In the genomic region with DNA sequence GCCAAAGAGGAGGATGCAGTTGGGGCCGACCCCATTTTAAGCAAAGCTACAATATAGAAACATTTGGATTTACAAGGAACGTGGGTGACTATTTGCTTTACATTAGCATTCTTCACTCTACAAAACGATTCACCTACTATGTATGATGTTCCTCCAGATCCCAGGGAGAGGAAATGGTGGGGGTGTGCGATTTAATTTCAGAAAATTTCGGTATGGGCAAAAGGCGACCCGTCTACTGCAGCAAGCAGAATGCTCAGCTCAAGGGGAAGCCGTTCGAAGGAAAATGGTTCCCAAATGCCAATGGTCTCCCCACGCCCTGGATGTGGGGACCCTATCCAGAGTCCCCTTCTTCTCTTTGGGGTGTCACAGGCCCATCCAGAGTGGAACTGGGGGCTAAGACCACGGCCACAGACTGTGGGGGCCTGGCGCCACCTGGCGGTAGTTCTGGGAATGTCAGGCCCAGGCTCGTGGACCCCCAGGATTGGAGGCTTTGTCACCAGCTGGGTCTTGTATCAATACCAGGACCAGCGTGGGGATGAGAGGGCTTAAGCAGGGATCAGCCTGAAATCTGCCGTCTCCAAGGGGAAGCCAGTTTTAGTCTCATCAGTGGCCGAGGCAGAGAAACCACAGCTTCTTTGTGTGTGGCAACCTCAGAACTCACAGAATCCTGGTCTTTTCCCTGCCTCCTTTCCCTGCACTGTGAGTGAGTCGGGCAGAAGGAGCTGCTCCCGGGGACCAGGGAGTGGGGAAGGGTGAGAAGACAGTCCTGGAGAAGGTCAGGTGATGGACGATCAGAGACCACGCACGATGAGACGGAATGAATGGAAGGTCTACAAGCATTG, we compare ENCODE assay signal across 7 cellular contexts. TPM values are rescaled to one million over a fixed set of nuclear protein-coding genes. Genes with fewer than 3 reads are reported as not detected.
DNase-seq lines count a peak whose midpoint lies in the region; ATAC-seq and TF ChIP-seq lines count a peak whose summit lies in the region.

No MANE protein-coding gene starts in this region.

- H3K9me3 Mint-ChIP-seq in activated naive CD4-positive, alpha-beta T cell treated with anti-CD3 and anti-CD28 coated beads for 36 hours, result no peaks in the 10 kb centered on the region

- H3K9me3 ChIP-seq in Panc1 (ENCODE audit: control insufficient read depth, insufficient read depth, low read depth, low read length) (no peaks in the 10 kb centered on the region), heart right ventricle (no peaks in the 10 kb centered on the region)

- no TSS peak for BruUV-seq in Panc1 (replicated peaks; lab: Mats Ljungman, UMichigan)

- H3K27ac ChIP-seq in Panc1 (ENCODE audit: low read length), result no peak overlapping the region
- H3K27ac ChIP-seq in heart right ventricle, result peak overlapping the region in 2 of 10 donors; percentile 15 to 56

- H3K4me1 ChIP-seq in Panc1 (ENCODE audit: control insufficient read depth, insufficient read depth, low read length) (peaks cover 5% of the 10 kb centered on the region), heart right ventricle (peaks cover 0 to 9% (median 8%) of the 10 kb centered on the region in 9 donors)

- in situ Hi-C loops in GM13977 (cut with MboI; ENCODE audit: low pct_unique_long_range_greater_than_20kb, low sequenced_read_pairs, unreplicated experiment) (no loop called here), Panc1 (cut with HindIII; ENCODE audit: low pct_unique_long_range_greater_than_20kb, low sequenced_read_pairs) (no loop called here)

- H3K4me3 ChIP-seq in Panc1 (ENCODE audit: low read depth in 2 of 2, low read length in 2 of 2), result no peak overlapping the region; a peak in 1 of 4 replicates
- H3K4me3 ChIP-seq in heart right ventricle, result peak overlapping the region in 2 of 10 donors; percentile 11 to 24

- peaks cover 19% of the 10 kb centered on the region for H3K27me3 Mint-ChIP-seq in activated naive CD4-positive, alpha-beta T cell treated with anti-CD3 and anti-CD28 coated beads for 36 hours (ENCODE audit: low read depth)

- H3K27ac Mint-ChIP-seq in activated naive CD4-positive, alpha-beta T cell treated with anti-CD3 and anti-CD28 coated beads for 36 hours, result no peak overlapping the region

- peak overlapping the region; percentile 32 for H3K4me3 Mint-ChIP-seq in activated naive CD4-positive, alpha-beta T cell treated with anti-CD3 and anti-CD28 coated beads for 36 hours

- no peaks in the 10 kb centered on the region for H3K36me3 ChIP-seq in Panc1 (ENCODE audit: control insufficient read depth, insufficient read depth, low read length)
- peaks cover 0 to 16% (median 0%) of the 10 kb centered on the region in 9 donors for H3K36me3 ChIP-seq in heart right ventricle

- CTCF ChIA-PET in Panc1 (lab: Charles Lee), result interaction anchor here (0.5 to 2.7 kb wide), 19 partner anchors 8 to 1858 kb away, joined by 3 to 31 read pairs (median 5); partner anchors contain the start of gene LRRC10B
- CTCF ChIA-PET in activated naive CD4-positive, alpha-beta T cell treated with anti-CD3 and anti-CD28 coated beads for 36 hours (lab: Charles Lee), result interaction anchor here (0.6 to 6.3 kb wide), 44 partner anchors 9 to 1516 kb away, joined by 3 to 152 read pairs (median 5); partner anchors contain the start of gene LRRC10B

- intact Hi-C loops in Panc1 (cut with micrococcal nuclease; ENCODE audit: unreplicated experiment), result loop anchor here (1.0 to 10.0 kb wide), 2 partner anchors 39 to 72 kb away; no protein-coding TSS in a partner anchor
- intact Hi-C loops in activated naive CD4-positive, alpha-beta T cell treated with anti-CD3 and anti-CD28 coated beads for 36 hours (cut with micrococcal nuclease), result loop anchor here (1.0 kb wide), 3 partner anchors 40 to 181 kb away; no protein-coding TSS in a partner anchor
- intact Hi-C loops in heart right ventricle (cut with DNase I), result loop anchor here in 9 of 10 donors (1.0 to 10.0 kb wide), 9 partner anchors 38 to 118 kb away; no protein-coding TSS in a partner anchor

- H3K36me3 Mint-ChIP-seq in activated naive CD4-positive, alpha-beta T cell treated with anti-CD3 and anti-CD28 coated beads for 36 hours (ENCODE audit: low read depth), result no peaks in the 10 kb centered on the region

- 32 to 34% methylated on average over 23 of the region's 23 CpGs for WGBS in heart right ventricle, 2 donors

- TF ChIP-seq CTCF in GM13977 (IDR thresholded peaks at IDR 0.05; ENCODE audit: extremely low read depth, insufficient read depth, missing control alignments) (peak; percentile 94), Panc1 (IDR thresholded peaks at IDR 0.05) (peak; percentile 99), heart right ventricle (IDR thresholded peaks at IDR 0.05) (peak; percentile 93 to 98 (median 96))

- POLR2A ChIA-PET in Panc1 (lab: Charles Lee), result interaction anchor here (0.6 kb wide), 1 partner anchor 85 kb away, joined by 3 read pairs; no protein-coding TSS in a partner anchor

- H3K27me3 ChIP-seq in Panc1 (ENCODE audit: control insufficient read depth, insufficient read depth, low read length) (no peaks in the 10 kb centered on the region), heart right ventricle (peaks cover 0 to 11% (median 7%) of the 10 kb centered on the region in 7 donors)

- H3K4me1 Mint-ChIP-seq in activated naive CD4-positive, alpha-beta T cell treated with anti-CD3 and anti-CD28 coated beads for 36 hours (ENCODE audit: low read depth), result peaks cover 7% of the 10 kb centered on the region

- peak; percentile 91 for DNase-seq in GM13977 (ENCODE audit: low spot score)
- DNase-seq in Panc1 (ENCODE audit: low read depth, low spot score), result peak; percentile 24
- DNase-seq in activated naive CD4-positive, alpha-beta T cell treated with anti-CD3 and anti-CD28 coated beads for 36 hours, result peak; percentile 53
- no peak for DNase-seq in heart right ventricle
- DNase-seq in stimulated activated CD4-positive, alpha-beta T cell treated with anti-CD3 and anti-CD28 coated beads, Interleukin-15, amount 100 ng/mL, for 1 hour (ENCODE audit: low read depth in 1 of 2, low spot score in 1 of 2), result peak; percentile 22 to 48

- peak; percentile 56 for ATAC-seq in Panc1
- ATAC-seq in heart right ventricle, result peak; percentile 21 to 53 (median 31)
- ATAC-seq in HG03095 (IDR thresholded peaks at IDR 0.05; ENCODE audit: unreplicated experiment), result no peak
- ATAC-seq in HG03432 (IDR thresholded peaks at IDR 0.05; ENCODE audit: unreplicated experiment), result no peak

RNA-seq across cellular contexts. Expression of gene LRRC10B, which starts 8.3 kb away (rescaled TPM):
- total RNA-seq in Panc1 (2021; ENCODE audit: unreplicated experiment), result 0.23 TPM
- 0.17 TPM for polyA plus RNA-seq in Panc1 (2012; ENCODE audit: insufficient read length)
- not detected for total RNA-seq in activated naive CD4-positive, alpha-beta T cell treated with anti-CD3 and anti-CD28 coated beads for 36 hours
- total RNA-seq in heart right ventricle, result 1 to 10 TPM in 3 of 10 donors, under 1 TPM in 6, not detected in 1; 0.33 to 2.6 (median 0.70) TPM
- polyA plus RNA-seq in heart right ventricle, result 1 to 10 TPM in 1 of 2 donors, under 1 TPM in 1; 0.59 to 2.6 TPM

Comparison
In these comparisons a context has a peak if more than half of its experiments do, and no peak if none do; other contexts are left out.
1. DNase-seq: peak in GM13977 (single experiment), Panc1 (single experiment), activated naive CD4-positive, alpha-beta T cell treated with anti-CD3 and anti-CD28 coated beads for 36 hours (single experiment) and stimulated activated CD4-positive, alpha-beta T cell treated with anti-CD3 and anti-CD28 coated beads, Interleukin-15, amount 100 ng/mL, for 1 hour (2 of 2); none in heart right ventricle (0 of 2).
2. ATAC-seq: peak in Panc1 (single experiment) and heart right ventricle (8 of 8); none in HG03095 (single experiment) and HG03432 (single experiment).
3. Peak in every context shown above with its lines, with median percentiles within 50 percentile points of each other: CTCF ChIP-seq.